36 cellular contexts compared by ENCODE assay signal in genomic region chr1:224809137-224809536, GRCh38.
"Had no signal": no experiment of that assay in that cellular context is flagged by ENCODE, and none has a peak within 500 bp of the region (broad histone marks: within the 10 kb centered on the region; RNA-seq: fewer than 3 reads in every experiment).

No MANE protein-coding gene starts in this region.

- ATAC-seq: activated CD8-positive, alpha-beta memory T cell treated with anti-CD3 and anti-CD28 coated beads, Interleukin-2, amount 10 ng/mL, durations not matched to agents 7 days and 5 days; activated CD8-positive, alpha-beta T cell treated with anti-CD3 and anti-CD28 coated beads, Interleukin-2, amount 10 ng/mL, durations not matched to agents 7 days and 5 days; activated naive CD8-positive, alpha-beta T cell treated with anti-CD3 and anti-CD28 coated beads, Interleukin-2, amount 50 U/mL, for 24 hours had no signal

- DNase-seq: activated B cell treated with CpG ODN at 0.5 μM for 24 hours; activated CD4-positive, alpha-beta memory T cell treated with anti-CD3 and anti-CD28 coated beads, Interleukin-2, amount 10 ng/mL, durations not matched to agents 7 days and 5 days; activated CD4-positive, alpha-beta T cell treated with anti-CD3 and anti-CD28 coated beads for 4 hours; activated CD4-positive, alpha-beta T cell treated with anti-CD3 and anti-CD28 coated beads, Interleukin-2, amount 10 ng/mL, durations not matched to agents 24 days and 14 days; activated CD4-positive, alpha-beta T cell treated with anti-CD3 and anti-CD28 coated beads, Interleukin-2, amount 50 U/mL, for 1 hour; activated CD4-positive, alpha-beta T cell treated with anti-CD3 and anti-CD28 coated beads, Interleukin-2, amount 50 U/mL, for 4 hours; activated CD4-positive, CD25-positive, alpha-beta regulatory T cell treated with anti-CD3 and anti-CD28 coated beads, Interleukin-2, amount 50 U/mL, for 72 hours; activated CD8-positive, alpha-beta memory T cell treated with anti-CD3 and anti-CD28 coated beads for 24 hours; activated CD8-positive, alpha-beta memory T cell treated with anti-CD3 and anti-CD28 coated beads, Interleukin-2, amount 10 ng/mL, durations not matched to agents 7 days and 5 days; activated CD8-positive, alpha-beta memory T cell treated with anti-CD3 and anti-CD28 coated beads, Interleukin-2, amount 50 U/mL, for 48 hours; activated CD8-positive, alpha-beta T cell treated with anti-CD3 and anti-CD28 coated beads, Interleukin-2, amount 10 ng/mL, durations not matched to agents 7 days and 5 days; activated effector memory CD4-positive, alpha-beta T cell treated with Interleukin-2 at 50 U/mL for 16 hours; activated gamma-delta T cell; activated naive CD4-positive, alpha-beta T cell treated with anti-CD3 and anti-CD28 coated beads, Interleukin-2, amount 10 ng/mL, durations not matched to agents 7 days and 5 days; activated naive CD4-positive, alpha-beta T cell treated with Interleukin-2 at 50 U/mL for 16 hours; activated naive CD8-positive, alpha-beta T cell treated with anti-CD3 and anti-CD28 coated beads, Interleukin-2, amount 10 ng/mL, durations not matched to agents 7 days and 5 days; activated naive CD8-positive, alpha-beta T cell treated with anti-CD3 and anti-CD28 coated beads, Interleukin-2, amount 50 U/mL, for 24 hours; activated T-cell treated with anti-CD3 and anti-CD28 coated beads, Interleukin-2, amount 50 U/mL, for 24 hours; activated T-cell treated with anti-CD3 and anti-CD28 coated beads, Interleukin-2, amount 50 U/mL, for 48 hours; amygdala; anterior cingulate cortex; caudate nucleus; cerebellar nuclear complex; T-helper 2 cell; T-helper 9 cell had no signal

- H3K27me3 Mint-ChIP-seq: activated B cell treated with CpG ODN at 0.5 μM for 24 hours; activated CD4-positive, alpha-beta memory T cell treated with anti-CD3 and anti-CD28 coated beads, Interleukin-2, amount 10 ng/mL, durations not matched to agents 7 days and 5 days; activated CD4-positive, alpha-beta T cell treated with anti-CD3 and anti-CD28 coated beads, Interleukin-2, amount 10 ng/mL, durations not matched to agents 24 days and 14 days; activated naive CD4-positive, alpha-beta T cell treated with anti-CD3 and anti-CD28 coated beads, Interleukin-2, amount 10 ng/mL, durations not matched to agents 7 days and 5 days; activated naive CD8-positive, alpha-beta T cell; brain had no signal

- H3K27me3 ChIP-seq: ascending aorta, cardiac muscle cell had no signal

- H3K4me1 Mint-ChIP-seq: activated B cell treated with CpG ODN at 0.5 μM for 24 hours; activated CD4-positive, alpha-beta memory T cell treated with anti-CD3 and anti-CD28 coated beads, Interleukin-2, amount 10 ng/mL, durations not matched to agents 7 days and 5 days; activated CD8-positive, alpha-beta memory T cell treated with anti-CD3 and anti-CD28 coated beads, Interleukin-2, amount 10 ng/mL, durations not matched to agents 7 days and 5 days; activated naive CD4-positive, alpha-beta T cell treated with anti-CD3 and anti-CD28 coated beads, Interleukin-2, amount 10 ng/mL, durations not matched to agents 7 days and 5 days; activated naive CD4-positive, alpha-beta T cell treated with anti-CD3 and anti-CD28 coated beads, Interleukin-2, amount 50 U/mL, for 24 hours; brain; central memory CD8-positive, alpha-beta T cell had no signal

- H3K27ac ChIP-seq: ascending aorta, cardiac muscle cell, VCaP had no signal

- H3K27ac Mint-ChIP-seq: activated B cell treated with CpG ODN at 0.5 μM for 24 hours; activated CD4-positive, alpha-beta memory T cell treated with anti-CD3 and anti-CD28 coated beads, Interleukin-2, amount 10 ng/mL, durations not matched to agents 7 days and 5 days; activated CD4-positive, alpha-beta T cell treated with anti-CD3 and anti-CD28 coated beads, Interleukin-2, amount 10 ng/mL, durations not matched to agents 24 days and 14 days; activated CD8-positive, alpha-beta memory T cell treated with anti-CD3 and anti-CD28 coated beads, Interleukin-2, amount 10 ng/mL, durations not matched to agents 7 days and 5 days; activated CD8-positive, alpha-beta T cell treated with anti-CD3 and anti-CD28 coated beads, Interleukin-2, amount 10 ng/mL, durations not matched to agents 7 days and 5 days; activated naive CD4-positive, alpha-beta T cell treated with anti-CD3 and anti-CD28 coated beads, Interleukin-2, amount 10 ng/mL, durations not matched to agents 7 days and 5 days; activated naive CD4-positive, alpha-beta T cell treated with anti-CD3 and anti-CD28 coated beads, Interleukin-2, amount 50 U/mL, for 24 hours; activated naive CD8-positive, alpha-beta T cell; activated naive CD8-positive, alpha-beta T cell treated with anti-CD3 and anti-CD28 coated beads, Interleukin-2, amount 10 ng/mL, durations not matched to agents 7 days and 5 days; activated naive CD8-positive, alpha-beta T cell treated with anti-CD3 and anti-CD28 coated beads, Interleukin-2, amount 50 U/mL, for 24 hours; activated T-cell treated with anti-CD3 and anti-CD28 coated beads, Interleukin-2, amount 50 U/mL, for 24 hours; activated T-helper 2 cell treated with anti-CD3 and anti-CD28 coated beads, Interferon-gamma antibody, Interleukin-2, Interleukin-4, amounts not matched to agents 10 μg/mL and 5 μg/mL and 100 μg/mL, durations not matched to agents 14 hours and 24 hours and 36 hours; brain; T-helper 2 cell treated with Interferon-gamma antibody and Interleukin-4, amounts not matched to agents 5 μg/mL and 100 μg/mL, for 36 hours had no signal

- H3K36me3 ChIP-seq: ascending aorta, cardiac muscle cell had no signal

- H3K9me3 ChIP-seq: ascending aorta had no signal

- FAIRE-seq: bronchial epithelial cell, TTC549 had no signal

- H3K36me3 Mint-ChIP-seq: activated CD8-positive, alpha-beta memory T cell treated with anti-CD3 and anti-CD28 coated beads, Interleukin-2, amount 10 ng/mL, durations not matched to agents 7 days and 5 days; activated naive CD4-positive, alpha-beta T cell treated with anti-CD3 and anti-CD28 coated beads, Interleukin-2, amount 10 ng/mL, durations not matched to agents 7 days and 5 days; activated naive CD4-positive, alpha-beta T cell treated with anti-CD3 and anti-CD28 coated beads, Interleukin-2, amount 50 U/mL, for 24 hours; activated naive CD8-positive, alpha-beta T cell treated with anti-CD3 and anti-CD28 coated beads, Interleukin-2, amount 10 ng/mL, durations not matched to agents 7 days and 5 days; brain had no signal

- H3K4me3 Mint-ChIP-seq: activated B cell treated with CpG ODN at 0.5 μM for 24 hours; activated CD4-positive, alpha-beta memory T cell treated with anti-CD3 and anti-CD28 coated beads, Interleukin-2, amount 10 ng/mL, durations not matched to agents 7 days and 5 days; activated CD4-positive, alpha-beta T cell treated with anti-CD3 and anti-CD28 coated beads, Interleukin-2, amount 10 ng/mL, durations not matched to agents 24 days and 14 days; activated CD8-positive, alpha-beta memory T cell treated with anti-CD3 and anti-CD28 coated beads, Interleukin-2, amount 10 ng/mL, durations not matched to agents 7 days and 5 days; activated CD8-positive, alpha-beta T cell treated with anti-CD3 and anti-CD28 coated beads, Interleukin-2, amount 10 ng/mL, durations not matched to agents 7 days and 5 days; activated naive CD4-positive, alpha-beta T cell treated with anti-CD3 and anti-CD28 coated beads, Interleukin-2, amount 10 ng/mL, durations not matched to agents 7 days and 5 days; activated naive CD4-positive, alpha-beta T cell treated with anti-CD3 and anti-CD28 coated beads, Interleukin-2, amount 50 U/mL, for 24 hours; activated naive CD8-positive, alpha-beta T cell; activated naive CD8-positive, alpha-beta T cell treated with anti-CD3 and anti-CD28 coated beads, Interleukin-2, amount 10 ng/mL, durations not matched to agents 7 days and 5 days; activated naive CD8-positive, alpha-beta T cell treated with anti-CD3 and anti-CD28 coated beads, Interleukin-2, amount 50 U/mL, for 24 hours; activated T-cell treated with anti-CD3 and anti-CD28 coated beads, Interleukin-2, amount 50 U/mL, for 24 hours; brain; central memory CD8-positive, alpha-beta T cell; T-helper 2 cell treated with Interferon-gamma antibody and Interleukin-4, amounts not matched to agents 5 μg/mL and 100 μg/mL, for 36 hours had no signal

- H3K4me3 ChIP-seq: ascending aorta, cardiac muscle cell had no signal

- H3K4me1 ChIP-seq: ascending aorta had no signal

- H3K9me3 Mint-ChIP-seq: activated CD4-positive, alpha-beta memory T cell treated with anti-CD3 and anti-CD28 coated beads, Interleukin-2, amount 10 ng/mL, durations not matched to agents 7 days and 5 days; activated naive CD4-positive, alpha-beta T cell treated with anti-CD3 and anti-CD28 coated beads, Interleukin-2, amount 10 ng/mL, durations not matched to agents 7 days and 5 days; activated naive CD4-positive, alpha-beta T cell treated with anti-CD3 and anti-CD28 coated beads, Interleukin-2, amount 50 U/mL, for 24 hours; activated T-helper 2 cell treated with anti-CD3 and anti-CD28 coated beads, Interferon-gamma antibody, Interleukin-2, Interleukin-4, amounts not matched to agents 10 μg/mL and 5 μg/mL and 100 μg/mL, durations not matched to agents 14 hours and 24 hours and 36 hours; central memory CD8-positive, alpha-beta T cell had no signal
